In the genomic region with DNA sequence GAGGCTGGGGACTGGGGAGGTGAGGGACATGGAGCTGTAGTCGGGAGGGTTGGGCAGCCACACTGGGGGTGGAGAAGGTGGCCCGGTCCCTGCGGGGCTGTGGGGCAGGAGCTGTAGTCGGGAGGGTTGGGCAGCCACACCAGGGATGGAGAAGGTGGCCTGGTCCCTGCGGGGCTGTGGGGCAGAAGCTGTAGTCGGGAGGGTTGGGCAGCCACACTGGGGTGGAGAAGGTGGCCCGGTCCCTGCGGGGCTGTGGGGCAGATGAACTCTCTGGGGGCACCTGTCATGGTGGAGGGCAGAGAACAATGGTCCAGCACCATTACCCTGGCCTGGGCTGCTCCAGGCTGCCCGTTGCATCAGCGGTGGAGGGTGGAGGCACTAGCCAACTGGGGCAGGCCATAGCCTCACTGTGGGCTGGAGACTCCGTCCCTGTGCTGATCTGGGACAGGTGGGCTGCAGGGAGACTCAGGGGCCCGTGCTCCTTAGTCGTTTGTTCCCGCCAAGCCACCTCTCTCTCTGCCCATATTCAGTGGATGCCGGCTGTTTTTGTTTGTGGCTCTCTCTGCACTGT, we compare ENCODE assay signal across 13 cellular contexts. TPM values are rescaled to one million over a fixed set of nuclear protein-coding genes. Genes with fewer than 3 reads are reported as not detected.
A peak's percentile ranks its signal among the peaks of the same experiment; 100 is the strongest.
DNase-seq lines count a peak whose midpoint lies in the region; ATAC-seq and TF ChIP-seq lines count a peak whose summit lies in the region.
"Had no signal": no experiment of that assay in that cellular context is flagged by ENCODE, and none has a peak within 500 bp of the region (broad histone marks: within the 10 kb centered on the region; RNA-seq: fewer than 3 reads in every experiment).

No MANE protein-coding gene starts in this region.

- H3K56ac ChIP-seq in H9 (ENCODE audit: insufficient read length, low read depth, low read length), result no peak overlapping the region

- H3K27ac ChIP-seq in H9 (ENCODE audit: insufficient read length, low read depth, low read length) (no peak overlapping the region), caudate nucleus (ENCODE audit: low read depth, low read length) (peak overlapping the region; percentile 60), left lung (peak overlapping the region; percentile 60 to 65), spleen (peak overlapping the region; percentile 35 to 85 (median 73))
- H3K27ac ChIP-seq: prostate gland had no signal

- H3K27me3 ChIP-seq in H9 (ENCODE audit: insufficient read depth, low read length), result no peaks in the 10 kb centered on the region
- no peaks in the 10 kb centered on the region for H3K27me3 ChIP-seq in left lung
- H3K27me3 ChIP-seq in spleen (replicated peaks in 1 of 7), result no peaks in the 10 kb centered on the region

- H3K36me3 ChIP-seq in left lung (no peaks in the 10 kb centered on the region), spleen (no peaks in the 10 kb centered on the region)
- H3K36me3 ChIP-seq: prostate gland had no signal

- TF ChIP-seq POLR2A in spleen (IDR thresholded peaks at IDR 0.05), result no peak

- peaks cover 0 to 5% (median 3%) of the 10 kb centered on the region in 3 experiments; a peak in 3 of 7 replicates for H3K36me3 Mint-ChIP-seq in H9 (ENCODE audit: insufficient read depth in 1 of 3, low read depth in 3 of 3)
- H3K36me3 Mint-ChIP-seq: activated CD4-positive, alpha-beta memory T cell treated with anti-CD3 and anti-CD28 coated beads for 36 hours had no signal

- ATAC-seq in left lung, result no peak

- H3K4me3 ChIP-seq in left lung (no peak overlapping the region), spleen (no peak overlapping the region)
- H3K4me3 ChIP-seq: prostate gland had no signal

- no peak overlapping the region for H2AK5ac ChIP-seq in H9 (ENCODE audit: insufficient read length, low read length)

- no peak overlapping the region for H3T11ph ChIP-seq in H9 (ENCODE audit: low read length)

- H3K23ac ChIP-seq in H9 (ENCODE audit: insufficient read length, low read depth, low read length), result no peak overlapping the region

- no peaks in the 10 kb centered on the region for H3K79me1 ChIP-seq in H9 (ENCODE audit: insufficient read depth, low read depth, low read length, poor library complexity, severe bottlenecking)

- H4K91ac ChIP-seq in H9 (ENCODE audit: insufficient read length, low read depth, low read length), result peak overlapping the region; percentile 41

- H2AFZ ChIP-seq in H9 (ENCODE audit: low read length), result no peak overlapping the region

- H3K4ac ChIP-seq in H9 (ENCODE audit: low read depth, low read length), result no peak overlapping the region

- no peaks in the 10 kb centered on the region for H3K23me2 ChIP-seq in H9 (ENCODE audit: insufficient read length, low read depth, low read length, poor library complexity, severe bottlenecking)

- intact Hi-C loops in left lung (cut with DNase I) (no loop called here), spleen (cut with DNase I; ENCODE audit: low total_unique reads) (no loop called here)

- H3K9ac ChIP-seq in H9 (ENCODE audit: extremely low read depth, insufficient read length, low read length), result no peak overlapping the region

- no peak overlapping the region for H2BK20ac ChIP-seq in H9 (ENCODE audit: low read depth, low read length, poor library complexity, severe bottlenecking)

- no peak overlapping the region for H2BK120ac ChIP-seq in H9 (ENCODE audit: low read depth, low read length, poor library complexity, severe bottlenecking)

- H3K4me2 ChIP-seq in H9 (ENCODE audit: insufficient read depth, insufficient read length, low read length), result no peak overlapping the region

- no peak overlapping the region for H2BK12ac ChIP-seq in H9 (ENCODE audit: insufficient read length, low read depth, low read length)

- H3K14ac ChIP-seq in H9 (ENCODE audit: insufficient read depth, low read length), result peak overlapping the region; percentile 17; the same call in 1 of the 2 replicates

- peaks cover 8% of the 10 kb centered on the region; the same call in 1 of the 2 replicates for H3K79me2 ChIP-seq in H9 (ENCODE audit: insufficient read depth, low read length)

- H4K20me1 ChIP-seq in H9 (ENCODE audit: control insufficient read depth, insufficient read depth, insufficient read length), result no peaks in the 10 kb centered on the region

- H3K9me3 ChIP-seq in H9 (ENCODE audit: control insufficient read depth, low read depth, low read length) (no peaks in the 10 kb centered on the region), left lung (no peaks in the 10 kb centered on the region), spleen (no peaks in the 10 kb centered on the region)
- H3K9me3 ChIP-seq: prostate gland had no signal

- no peak overlapping the region for H4K8ac ChIP-seq in H9 (replicated peaks; ENCODE audit: insufficient read length, low read depth, low read length)

- DNase-seq in H9 (no peak), caudate nucleus (lab: John Stamatoyannopoulos, UW) (no peak), left lung (no peak), spleen (peak; percentile 51), activated T-cell treated with anti-CD3 and anti-CD28 coated beads for 4 hours (no peak), NCI-H1092 treated with DMSO at 0.1 percent for 48 hours (lab: John Stamatoyannopoulos, UW) (no peak), superior temporal gyrus (ENCODE audit: extremely low spot score) (no peak)
- DNase-seq in activated CD4-positive, alpha-beta T cell treated with anti-CD3 and anti-CD28 coated beads, Interleukin-2, amount 50 U/mL, for 1 hour, result no peak
- DNase-seq: activated CD4-positive, alpha-beta memory T cell treated with anti-CD3 and anti-CD28 coated beads for 36 hours; activated naive CD4-positive, alpha-beta T cell treated with Interleukin-2 at 50 U/mL for 16 hours; glutamatergic neuron; NCI-H187 treated with DMSO at 0.1 percent for 48 hours had no signal

- H3K27ac Mint-ChIP-seq in H9, result peak overlapping the region; percentile 42 to 79 (median 77); a peak in 4 of 7 replicates
- H3K27ac Mint-ChIP-seq: activated CD4-positive, alpha-beta memory T cell treated with anti-CD3 and anti-CD28 coated beads for 36 hours had no signal

- TF ChIP-seq CTCF in H9 (conservative IDR thresholded peaks at IDR 0.05) (no peak), left lung (IDR thresholded peaks at IDR 0.05) (no peak), spleen (IDR thresholded peaks at IDR 0.05 in 8 of 11, conservative IDR thresholded peaks at IDR 0.05 in 3 of 11) (no peak)

- no peak overlapping the region for H2BK15ac ChIP-seq in H9 (ENCODE audit: low read depth, low read length)

- no peaks in the 10 kb centered on the region for H3K27me3 Mint-ChIP-seq in H9 (ENCODE audit: low read depth)
- H3K27me3 Mint-ChIP-seq: activated CD4-positive, alpha-beta memory T cell treated with anti-CD3 and anti-CD28 coated beads for 36 hours had no signal

- H3K9me3 Mint-ChIP-seq in H9, result no peaks in the 10 kb centered on the region
- H3K9me3 Mint-ChIP-seq: activated CD4-positive, alpha-beta memory T cell treated with anti-CD3 and anti-CD28 coated beads for 36 hours had no signal

- no peak overlapping the region for H3K4me3 Mint-ChIP-seq in H9
- H3K4me3 Mint-ChIP-seq: activated CD4-positive, alpha-beta memory T cell treated with anti-CD3 and anti-CD28 coated beads for 36 hours had no signal

- H3K4me1 ChIP-seq in H9 (ENCODE audit: insufficient read depth, low read length) (peaks cover 16% of the 10 kb centered on the region; the same call in 1 of the 2 replicates), left lung (peaks cover 15 to 35% of the 10 kb centered on the region in 2 donors), spleen (peaks cover 0 to 24% (median 6%) of the 10 kb centered on the region in 6 donors)
- H3K4me1 ChIP-seq: prostate gland had no signal

- H4K5ac ChIP-seq in H9 (ENCODE audit: insufficient read length, low read depth, low read length), result no peak overlapping the region

- H2BK5ac ChIP-seq in H9 (ENCODE audit: insufficient read length, low read length), result no peak overlapping the region

- peaks cover 62 to 80% of the 10 kb centered on the region in 2 experiments for H3K4me1 Mint-ChIP-seq in H9

- peak overlapping the region; percentile 33 for H3K18ac ChIP-seq in H9 (ENCODE audit: insufficient read length, low read depth, low read length)

- WGBS in H9 (ENCODE audit: extremely low coverage, insufficient read length, low lambda C conversion rate), result no CpG with 5 or more reads among the region's 15 CpGs
- 78 to 91% (median 85%) methylated on average over 14 to 15 of the region's 15 CpGs for WGBS in spleen, 5 donors

RNA-seq across cellular contexts. Expression of gene ATP11A, which starts 51.4 kb away (rescaled TPM):
- total RNA-seq in H9 (2021) (61.6 and 65.3 TPM in 2 replicates), left lung (100 to 1,000 TPM; 271 to 457 TPM), spleen (10 to 100 TPM; 57.3 to 91.3 (median 65.0) TPM)
- polyA plus RNA-seq in spleen, result 1 to 10 TPM; 2.7 to 5.5 (median 3.0) TPM
